In genomic region chr5:154610321-154611154, GRCh38 we compare ENCODE assay signal across 8 cellular contexts.
A peak's percentile ranks its signal among the peaks of the same experiment; 100 is the strongest.
DNase-seq lines count a peak whose midpoint lies in the region; ATAC-seq and TF ChIP-seq lines count a peak whose summit lies in the region.

No MANE protein-coding gene starts in this region.

- no peak overlapping the region for H3K27ac ChIP-seq in WERI-Rb-1

- H3K27me3 ChIP-seq in WERI-Rb-1 (ENCODE audit: insufficient read depth, low read depth, severe bottlenecking), result peaks cover 2% of the 10 kb centered on the region

- peak; percentile 99 for TF ChIP-seq CTCF in WERI-Rb-1 (IDR thresholded peaks at IDR 0.05; ENCODE audit: low read depth, low read length)

- ATAC-seq in GM18498 (IDR thresholded peaks at IDR 0.05; ENCODE audit: unreplicated experiment) (peak; percentile 95), HG02885 (IDR thresholded peaks at IDR 0.05; ENCODE audit: poor library complexity, unreplicated experiment) (peak; percentile 95)

- peak; percentile 61 for DNase-seq in ACHN
- peak; percentile 4 to 45 for DNase-seq in NCI-H1930 (lab: John Stamatoyannopoulos, UW)
- peak; percentile 83 for DNase-seq in WERI-Rb-1
- peak; percentile 58 for DNase-seq in cerebellar cortex (ENCODE audit: low spot score)
- peak; percentile 39 for DNase-seq in kidney glomerular epithelial cell (lab: John Stamatoyannopoulos, UW)
- DNase-seq in stimulated activated CD4-positive, alpha-beta T cell treated with anti-CD3 and anti-CD28 coated beads, Interleukin-15, amount 100 ng/mL, for 48 hours (ENCODE audit: low read depth in 2 of 2), result peak; percentile 68 to 74

- peak overlapping the region; percentile 47 for H3K4me3 ChIP-seq in WERI-Rb-1 (ENCODE audit: low read depth, low read length)

- H3K9me3 ChIP-seq in WERI-Rb-1 (ENCODE audit: severe bottlenecking), result no peaks in the 10 kb centered on the region

- in situ Hi-C loops in ACHN (cut with HindIII; ENCODE audit: low pct_ligation_motif_present, low pct_unique_long_range_greater_than_20kb, low sequenced_read_pairs), result no loop called here

- no peaks in the 10 kb centered on the region for H3K36me3 ChIP-seq in WERI-Rb-1

Comparison
In these comparisons a context has a peak if more than half of its experiments do, and no peak if none do; other contexts are left out.
1. DNase-seq: peak in every context shown above with its lines; median percentile 83 in WERI-Rb-1; 71 in stimulated activated CD4-positive, alpha-beta T cell treated with anti-CD3 and anti-CD28 coated beads, Interleukin-15, amount 100 ng/mL, for 48 hours; 61 in ACHN; 58 in cerebellar cortex; 39 in kidney glomerular epithelial cell; 24 in NCI-H1930.